Comparison of ENCODE assay signal across 8 cellular contexts in the genomic region with DNA sequence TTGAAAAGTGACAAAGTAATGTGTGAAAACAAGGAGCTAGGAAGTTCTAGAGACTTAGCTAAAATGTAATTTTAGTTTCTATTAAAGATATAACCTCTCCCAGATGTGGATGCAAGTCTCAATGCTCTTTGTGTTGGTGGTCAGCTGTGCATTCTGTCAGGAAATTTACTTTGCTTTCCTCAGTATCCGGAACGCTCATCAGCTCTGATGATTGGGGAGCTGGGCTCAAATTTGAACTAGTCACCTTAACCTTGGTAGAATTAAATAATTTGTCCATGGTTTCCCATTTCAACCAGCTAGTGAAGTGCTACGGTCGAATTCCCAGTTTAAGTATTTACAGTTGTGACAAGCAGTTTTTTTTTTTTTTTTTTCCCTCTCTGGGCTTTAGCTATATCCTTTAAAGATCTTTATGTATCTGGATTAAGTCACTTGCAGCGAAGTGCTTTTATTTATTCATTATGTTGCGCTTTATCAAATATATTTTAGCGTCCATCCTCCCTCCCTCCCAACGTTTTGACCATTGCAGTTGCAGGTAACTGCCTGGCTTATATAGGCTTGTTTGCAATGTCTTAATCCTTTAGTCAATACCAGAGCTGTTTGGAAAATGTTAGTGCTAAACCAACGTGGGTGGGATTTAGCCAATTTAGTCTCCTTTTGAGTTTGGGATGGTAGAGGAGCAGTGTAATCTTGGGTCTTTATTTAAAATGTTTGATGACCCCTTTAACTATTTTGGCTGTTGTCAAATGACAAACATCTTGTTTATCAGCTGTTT. TPM values are rescaled to one million over a fixed set of nuclear protein-coding genes. Genes with fewer than 3 reads are reported as not detected.
A peak's percentile ranks its signal among the peaks of the same experiment; 100 is the strongest.
DNase-seq lines count a peak whose midpoint lies in the region; ATAC-seq and TF ChIP-seq lines count a peak whose summit lies in the region.

No MANE protein-coding gene starts in this region.

- no peak overlapping the region for H2BK5ac ChIP-seq in H9 (ENCODE audit: insufficient read length, low read length)

- no peaks in the 10 kb centered on the region for H4K20me1 ChIP-seq in H9 (ENCODE audit: control insufficient read depth, insufficient read depth, insufficient read length)

- H3K27me3 ChIP-seq in H9 (ENCODE audit: insufficient read depth, low read length) = no peaks in the 10 kb centered on the region
- no peaks in the 10 kb centered on the region for H3K27me3 ChIP-seq in foreskin keratinocyte
- H3K27me3 ChIP-seq in skeletal muscle satellite cell (ENCODE audit: control insufficient read depth, insufficient read depth, low read length) = no peaks in the 10 kb centered on the region

- no peak overlapping the region for H4K5ac ChIP-seq in H9 (ENCODE audit: insufficient read length, low read depth, low read length)

- no peaks in the 10 kb centered on the region; the same call in none of the 2 replicates for H3K4me1 ChIP-seq in H9 (ENCODE audit: insufficient read depth, low read length)
- H3K4me1 ChIP-seq in foreskin keratinocyte = peaks cover 12% of the 10 kb centered on the region
- H3K4me1 ChIP-seq in skeletal muscle satellite cell (ENCODE audit: control insufficient read depth, insufficient read depth, low read length) = peaks cover 4% of the 10 kb centered on the region

- H3K9me3 Mint-ChIP-seq in H9 (peaks cover 59 to 67% of the 10 kb centered on the region in 2 experiments), T-cell (no peaks in the 10 kb centered on the region)

- DNase-seq in H9 (no peak), T-cell (no peak), foreskin keratinocyte (no peak), DMS114 treated with DMSO at 0.1 percent for 48 hours (lab: John Stamatoyannopoulos, UW; ENCODE audit: unreplicated experiment) (no peak), NCI-H510A treated with DMSO at 0.1 percent for 48 hours (lab: John Stamatoyannopoulos, UW) (no peak)
- no peak for DNase-seq in effector CD4-positive, alpha-beta T cell

- H4K91ac ChIP-seq in H9 (ENCODE audit: insufficient read length, low read depth, low read length) = no peak overlapping the region

- peak overlapping the region; percentile 83 for H3K4me3 ChIP-seq in skeletal muscle satellite cell (ENCODE audit: low read length)

- H2BK15ac ChIP-seq in H9 (ENCODE audit: low read depth, low read length) = no peak overlapping the region

- H3K9ac ChIP-seq in H9 (ENCODE audit: extremely low read depth, insufficient read length, low read length) (peak overlapping the region; percentile 94), skeletal muscle satellite cell (ENCODE audit: low read depth, low read length) (peak overlapping the region; percentile 89)

- no peak overlapping the region for H2AK5ac ChIP-seq in H9 (ENCODE audit: insufficient read length, low read length)

- H2AFZ ChIP-seq in H9 (ENCODE audit: low read length) = no peak overlapping the region

- H3K79me2 ChIP-seq in H9 (ENCODE audit: insufficient read depth, low read length) = peaks cover 39% of the 10 kb centered on the region; the same call in 1 of the 2 replicates

- POLR2A ChIA-PET in T-cell (lab: Charles Lee) = interaction anchor here (0.6 to 3.4 kb wide), 13 partner anchors 9 to 252 kb away, joined by 3 to 18 read pairs (median 5); partner anchors contain the start of genes NONO (in 1 of the 2) and TAF1 (in 1 of the 2)

- H3K36me3 Mint-ChIP-seq in H9 (ENCODE audit: insufficient read depth in 1 of 3, low read depth in 3 of 3) = peaks cover 17 to 49% (median 31%) of the 10 kb centered on the region in 3 experiments
- peaks cover 27% of the 10 kb centered on the region for H3K36me3 Mint-ChIP-seq in T-cell

- no peak overlapping the region for H3K14ac ChIP-seq in H9 (ENCODE audit: insufficient read depth, low read length)

- no peaks in the 10 kb centered on the region for H3K36me3 ChIP-seq in skeletal muscle satellite cell (ENCODE audit: insufficient read depth, low read length)

- no peak overlapping the region for H2BK120ac ChIP-seq in H9 (ENCODE audit: low read depth, low read length, poor library complexity, severe bottlenecking)

- ATAC-seq in T-cell (replicated peaks in 1 of 4) (no peak), foreskin keratinocyte (no peak), GM18873 (IDR thresholded peaks at IDR 0.05; ENCODE audit: low FRiP score, unreplicated experiment) (no peak)

- peak overlapping the region; percentile 92 to 95 for H3K4me3 Mint-ChIP-seq in H9
- H3K4me3 Mint-ChIP-seq in T-cell = peak overlapping the region; percentile 97 to 99 (median 98)

- no peak overlapping the region for H2BK20ac ChIP-seq in H9 (ENCODE audit: low read depth, low read length, poor library complexity, severe bottlenecking)

- H4K8ac ChIP-seq in H9 (replicated peaks; ENCODE audit: insufficient read length, low read depth, low read length) = no peak overlapping the region

- peaks cover 2% of the 10 kb centered on the region; the same call in 1 of the 2 replicates for H3K27me3 Mint-ChIP-seq in H9 (ENCODE audit: low read depth)
- H3K27me3 Mint-ChIP-seq in T-cell = peaks cover 0 to 3% of the 10 kb centered on the region in 2 donors

- WGBS in H9 (ENCODE audit: extremely low coverage, insufficient read length, low lambda C conversion rate) = no CpG with 5 or more reads among the region's 9 CpGs

- CTCF ChIA-PET in T-cell (lab: Charles Lee) = interaction anchor here in 1 of 2 donors (0.7 to 1.2 kb wide), 4 partner anchors 15 to 337 kb away, joined by 3 to 11 read pairs (median 4); no protein-coding TSS in a partner anchor

- no peak overlapping the region for H3K18ac ChIP-seq in H9 (ENCODE audit: insufficient read length, low read depth, low read length)

- H3K9me3 ChIP-seq in H9 (ENCODE audit: control insufficient read depth, low read depth, low read length) = peaks cover 41% of the 10 kb centered on the region
- H3K9me3 ChIP-seq in skeletal muscle satellite cell (replicated peaks; ENCODE audit: low read length) = no peaks in the 10 kb centered on the region

- H3K23me2 ChIP-seq in H9 (ENCODE audit: insufficient read length, low read depth, low read length, poor library complexity, severe bottlenecking) = peaks cover 8% of the 10 kb centered on the region

- H3K4me2 ChIP-seq in H9 (ENCODE audit: insufficient read depth, insufficient read length, low read length) = peak overlapping the region; percentile 65
- peak overlapping the region; percentile 81 for H3K4me2 ChIP-seq in skeletal muscle satellite cell (ENCODE audit: low read length)

- H3K56ac ChIP-seq in H9 (ENCODE audit: insufficient read length, low read depth, low read length) = no peak overlapping the region

- H3K4ac ChIP-seq in H9 (ENCODE audit: low read depth, low read length) = no peak overlapping the region

- no peak overlapping the region for H3K23ac ChIP-seq in H9 (ENCODE audit: insufficient read length, low read depth, low read length)

- TF ChIP-seq CTCF in H9 (conservative IDR thresholded peaks at IDR 0.05) = no peak
- TF ChIP-seq CTCF in foreskin keratinocyte (conservative IDR thresholded peaks at IDR 0.05) = no peak

- H3K27ac ChIP-seq in H9 (ENCODE audit: insufficient read length, low read depth, low read length) = no peak overlapping the region
- H3K27ac ChIP-seq in foreskin keratinocyte = peak overlapping the region; percentile 96

- H3K79me1 ChIP-seq in H9 (ENCODE audit: insufficient read depth, low read depth, low read length, poor library complexity, severe bottlenecking) = no peaks in the 10 kb centered on the region

- H3K27ac Mint-ChIP-seq in H9 = peak overlapping the region; percentile 27 to 65 (median 49); a peak in 3 of 7 replicates
- H3K27ac Mint-ChIP-seq in T-cell = peak overlapping the region; percentile 93 to 99

- no peak overlapping the region for H2BK12ac ChIP-seq in H9 (ENCODE audit: insufficient read length, low read depth, low read length)

- H3K4me1 Mint-ChIP-seq in H9 = peaks cover 10 to 28% of the 10 kb centered on the region in 2 experiments
- peaks cover 32 to 42% (median 41%) of the 10 kb centered on the region in 3 donors for H3K4me1 Mint-ChIP-seq in T-cell

- no peak overlapping the region for H3T11ph ChIP-seq in H9 (ENCODE audit: low read length)

RNA-seq across cellular contexts. Expression of gene OGT, which starts 2.1 kb away (rescaled TPM):
- total RNA-seq in H9 (2021) = 108 and 116 TPM in 2 replicates
- total RNA-seq in T-cell = 100 to 1,000 TPM; 438 to 548 (median 460) TPM
- 42.1 and 46.8 TPM in 2 replicates for total RNA-seq in foreskin keratinocyte
- polyA plus RNA-seq in foreskin keratinocyte = 9.8 and 10.3 TPM in 2 replicates
- 92.2 and 94.6 TPM in 2 replicates for total RNA-seq in skeletal muscle satellite cell (2012; rRNA removed)

RNA-seq across cellular contexts. Expression of gene GCNA, which starts 43.3 kb away (rescaled TPM):
- total RNA-seq in H9 (2021) = 0.48 and 0.96 TPM in 2 replicates
- 1 to 10 TPM; 5.2 to 8.6 (median 5.6) TPM for total RNA-seq in T-cell
- total RNA-seq in foreskin keratinocyte = 0.39 and 0.41 TPM in 2 replicates
- 0.26 and 0.34 TPM in 2 replicates for polyA plus RNA-seq in foreskin keratinocyte
- total RNA-seq in skeletal muscle satellite cell (2012; rRNA removed) = 2.0 TPM in 2 replicates
